Comparison of ENCODE assay signal across 8 cellular contexts in the genomic region with DNA sequence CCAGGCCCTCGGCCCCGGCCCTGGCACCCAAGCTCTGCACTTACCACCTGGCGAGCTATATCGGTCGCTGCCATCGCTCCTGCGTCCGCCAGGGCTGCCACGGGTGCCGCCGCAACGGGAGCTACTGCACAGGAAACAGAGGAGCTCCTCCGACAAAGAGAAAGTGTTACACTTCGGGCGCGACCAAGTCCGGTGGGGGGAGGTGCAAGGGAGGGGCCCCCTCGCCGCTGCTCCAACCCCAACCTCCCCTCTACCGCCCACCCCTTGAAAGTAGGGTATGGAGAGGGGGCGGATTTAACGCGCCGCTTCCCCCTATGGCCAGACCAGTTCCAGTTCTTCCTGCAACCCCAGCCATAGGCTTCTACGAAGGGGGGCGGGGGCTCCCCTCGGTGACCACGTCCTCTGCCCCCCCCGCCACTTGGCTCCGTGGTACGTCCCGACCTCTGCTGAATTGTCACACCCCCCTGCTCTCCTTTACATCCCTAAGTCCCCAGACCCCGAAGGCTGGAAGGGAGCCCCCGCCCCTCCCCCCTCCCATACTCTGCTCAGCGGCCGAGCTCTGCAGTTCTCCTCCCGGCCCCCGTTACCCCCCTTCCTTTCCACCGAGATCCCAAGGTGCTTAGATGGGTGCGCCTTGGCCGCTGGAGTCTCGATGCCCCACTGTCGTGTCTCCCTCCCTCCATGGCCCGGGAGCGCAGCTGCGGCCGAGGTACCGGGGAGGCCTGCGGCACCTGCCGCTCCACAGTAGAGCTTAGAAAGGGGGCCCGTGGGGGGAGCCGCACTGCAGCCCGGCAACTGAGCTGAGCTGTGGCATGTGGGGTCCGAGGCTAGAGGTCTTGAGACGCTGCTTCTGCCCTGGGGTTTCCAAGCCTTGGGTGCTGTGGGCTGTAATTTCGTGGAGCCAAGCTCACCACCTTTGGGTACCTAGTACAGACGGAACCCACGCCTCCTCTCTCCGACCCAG. TPM values are rescaled to one million over a fixed set of nuclear protein-coding genes. Genes with fewer than 3 reads are reported as not detected.
A peak's percentile ranks its signal among the peaks of the same experiment; 100 is the strongest.
DNase-seq lines count a peak whose midpoint lies in the region; ATAC-seq, FAIRE-seq and TF ChIP-seq lines count a peak whose summit lies in the region.

A gene (minus strand): TSS at position 137 of the 964 bp plus-strand sequence. CDS start 63 bp downstream, at position 74.

- intact Hi-C loops in endothelial cell of umbilical vein (cut with micrococcal nuclease), result loop anchor here (1.0 to 5.0 kb wide), 5 partner anchors 36 to 87 kb away; a partner anchor contains a TSS

- H3K4me2 ChIP-seq in endothelial cell of umbilical vein (ENCODE audit: insufficient read depth, low read length), result peak within 1 kb of the TSS; percentile 87

- peak; percentile 55 for ATAC-seq in HG03442 (IDR thresholded peaks at IDR 0.05; ENCODE audit: unreplicated experiment)

- no peaks in the 10 kb centered on the region for H3K9me1 ChIP-seq in endothelial cell of umbilical vein (replicated peaks; ENCODE audit: control insufficient read depth, extremely low read depth, insufficient read depth, low read length)

- TF ChIP-seq CTCF in endothelial cell of umbilical vein (IDR thresholded peaks at IDR 0.05; ENCODE audit: extremely low read depth in 1 of 2, insufficient read depth in 1 of 2, low read depth in 1 of 2, low read length in 2 of 2), result no peak

- peak within 1 kb of the TSS; percentile 85 for H3K9ac ChIP-seq in NT2/D1 (ENCODE audit: insufficient read length, low read depth)
- peak within 1 kb of the TSS; percentile 65 for H3K9ac ChIP-seq in endothelial cell of umbilical vein (replicated peaks; ENCODE audit: extremely low read depth, insufficient read depth, low read length)

- dilution Hi-C loops in endothelial cell of umbilical vein (cut with MboI; ENCODE audit: extremely low pct_ligation_motif_present, low sequenced_read_pairs), result no loop called here

- FAIRE-seq in GM19239 (lab: Jason Lieb, UNC) (peak; percentile 99), endothelial cell of umbilical vein (lab: Jason Lieb, UNC) (peak; percentile 62)

- BruUV-seq in endothelial cell of umbilical vein (replicated peaks; lab: Mats Ljungman, UMichigan), result no TSS peak

- H3K4me3 ChIP-seq in NT2/D1 (ENCODE audit: insufficient read length, low read depth), result peak within 1 kb of the TSS; percentile 77
- peak within 1 kb of the TSS; percentile 46 to 82 (median 65) for H3K4me3 ChIP-seq in endothelial cell of umbilical vein (replicated peaks in 1 of 3; ENCODE audit: insufficient read depth in 1 of 3, low read depth in 1 of 3, low read length in 3 of 3)

- POLR2A ChIA-PET in endothelial cell of umbilical vein (lab: Charles Lee), result interaction anchor here (0.8 to 1.7 kb wide), 5 partner anchors 18 to 225 kb away, joined by 3 to 5 read pairs (median 4); a partner anchor contains a TSS

- H2AFZ ChIP-seq in endothelial cell of umbilical vein (ENCODE audit: low read depth, low read length), result peak within 1 kb of the TSS; percentile 72

- no peaks in the 10 kb centered on the region for H3K36me3 ChIP-seq in NT2/D1 (ENCODE audit: insufficient read depth, insufficient read length, low read length)
- no peaks in the 10 kb centered on the region for H3K36me3 ChIP-seq in endothelial cell of umbilical vein (ENCODE audit: control insufficient read depth in 2 of 2, extremely low read depth in 1 of 2, insufficient read depth in 2 of 2, low read length in 2 of 2)

- peak; percentile 55 for TF ChIP-seq POLR2A in endothelial cell of umbilical vein (IDR thresholded peaks at IDR 0.05; ENCODE audit: low read depth, low read length)

- no peaks in the 10 kb centered on the region for H4K20me1 ChIP-seq in endothelial cell of umbilical vein (replicated peaks; ENCODE audit: control insufficient read depth, extremely low read depth, insufficient read depth, low read length)

- H3K79me2 ChIP-seq in endothelial cell of umbilical vein (ENCODE audit: control insufficient read depth, insufficient read depth, low read length), result peaks cover 22% of the 10 kb centered on the region

- H3K27ac ChIP-seq in endothelial cell of umbilical vein (ENCODE audit: insufficient read depth, low read depth, low read length), result peak within 1 kb of the TSS; percentile 23

- DNase-seq in CD1c-positive myeloid dendritic cell (ENCODE audit: extremely low spot score) (peak; percentile 82), GM19239 (ENCODE audit: insufficient read length, low spot score) (peak; percentile 36), NT2/D1 (ENCODE audit: low read depth, low spot score) (peak; percentile 70), endothelial cell of umbilical vein (ENCODE audit: low read depth, low spot score) (peak; percentile 60), mucosa of gallbladder (ENCODE audit: low spot score) (peak; percentile 62)
- DNase-seq in activated CD8-positive, alpha-beta memory T cell treated with anti-CD3 and anti-CD28 coated beads, Interleukin-2, amount 50 U/mL, for 1 hour (ENCODE audit: extremely low read depth), result peak; percentile 69
- DNase-seq in stimulated activated CD8-positive, alpha-beta memory T cell treated with anti-CD3 and anti-CD28 coated beads, Interleukin-7, amount 100 ng/mL, for 1 hour (ENCODE audit: low read depth in 2 of 2), result peak; percentile 60

- H3K9me3 ChIP-seq in NT2/D1 (ENCODE audit: insufficient read depth, low read length), result no peaks in the 10 kb centered on the region
- H3K9me3 ChIP-seq in endothelial cell of umbilical vein (replicated peaks; ENCODE audit: control insufficient read depth, insufficient read depth, low read length), result no peaks in the 10 kb centered on the region

- H3K27me3 ChIP-seq in NT2/D1 (ENCODE audit: insufficient read depth, insufficient read length) (peaks cover 13% of the 10 kb centered on the region), endothelial cell of umbilical vein (ENCODE audit: control insufficient read depth in 2 of 2, insufficient read depth in 2 of 2, low read length in 2 of 2) (no peaks in the 10 kb centered on the region)

- CTCF ChIA-PET in endothelial cell of umbilical vein (lab: Charles Lee), result interaction anchor here (1.0 to 5.3 kb wide), 6 partner anchors 9 to 178 kb away, joined by 3 to 32 read pairs (median 4); no protein-coding TSS in a partner anchor

- peaks cover 4% of the 10 kb centered on the region for H3K4me1 ChIP-seq in NT2/D1 (ENCODE audit: insufficient read depth, insufficient read length)
- peaks cover 7% of the 10 kb centered on the region for H3K4me1 ChIP-seq in endothelial cell of umbilical vein (ENCODE audit: control insufficient read depth, extremely low read depth, insufficient read depth, low read length)

TF ChIP-seq in endothelial cell of umbilical vein, 7 proteins besides CTCF, POLR2A, EP300 and RAD21:
- TF ChIP-seq EZH2 (IDR thresholded peaks at IDR 0.05; ENCODE audit: borderline replicate concordance, low read depth, low read length, severe bottlenecking) (no peak), POLR2AphosphoS5 (IDR thresholded peaks at IDR 0.05; ENCODE audit: insufficient read depth, low read depth, low read length) (peak; percentile 42), GATA2 (IDR thresholded peaks at IDR 0.05; ENCODE audit: insufficient read depth, insufficient read length, low read depth, low read length) (no peak), MYC (IDR thresholded peaks at IDR 0.05; ENCODE audit: low read depth, low read length) (no peak), JUN (IDR thresholded peaks at IDR 0.05; ENCODE audit: borderline replicate concordance, insufficient read depth, insufficient read length, low read depth) (no peak)
- TF ChIP-seq, protein P1, sequence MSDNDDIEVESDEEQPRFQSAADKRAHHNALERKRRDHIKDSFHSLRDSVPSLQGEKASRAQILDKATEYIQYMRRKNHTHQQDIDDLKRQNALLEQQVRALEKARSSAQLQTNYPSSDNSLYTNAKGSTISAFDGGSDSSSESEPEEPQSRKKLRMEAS (IDR thresholded peaks at IDR 0.05; ENCODE audit: insufficient read depth, insufficient read length), result no peak

RNA-seq across cellular contexts. Expression of the gene that starts here (rescaled TPM):
- 22.2 and 31.8 TPM in 2 replicates for total RNA-seq in endothelial cell of umbilical vein
- polyA plus RNA-seq in endothelial cell of umbilical vein, result 15.8 and 23.1 TPM in 2 replicates
- polyA plus RNA-seq in endothelial cell of umbilical vein (2011; cell fraction: cytosol; rRNA removed), result 23.1 and 24.3 TPM in 2 replicates
- 13.8 and 18.5 TPM in 2 replicates for polyA plus RNA-seq in endothelial cell of umbilical vein (2011; cell fraction: nucleus; rRNA removed)
- 21.5 and 23.4 TPM in 2 replicates for polyA plus RNA-seq in endothelial cell of umbilical vein (2012)
- 44.5 and 51.3 TPM in 2 replicates for polyA minus RNA-seq in endothelial cell of umbilical vein
- polyA minus RNA-seq in endothelial cell of umbilical vein (2011; cell fraction: cytosol; rRNA and poly(A)+ RNA removed), result 22.1 TPM
- polyA minus RNA-seq in endothelial cell of umbilical vein (2011; cell fraction: nucleus; rRNA and poly(A)+ RNA removed), result 9.2 and 11.5 TPM in 2 replicates
- total RNA-seq in mucosa of gallbladder, result 36.3 TPM

Comparison
In these comparisons a context has a peak if more than half of its experiments do, and no peak if none do; other contexts are left out.
1. Peak in every context shown above with its lines: DNase-seq, ATAC-seq, H3K4me3 ChIP-seq and H3K27ac ChIP-seq.